ENCODE assay signal across 8 cellular contexts in genomic region chr5:41924526-41924871, GRCh38. TPM values are rescaled to one million over a fixed set of nuclear protein-coding genes. Genes with fewer than 3 reads are reported as not detected.
A peak's percentile ranks its signal among the peaks of the same experiment; 100 is the strongest.
DNase-seq lines count a peak whose midpoint lies in the region; ATAC-seq and TF ChIP-seq lines count a peak whose summit lies in the region.

No MANE protein-coding gene starts in this region.

- peak overlapping the region; percentile 94 for H2AFZ ChIP-seq in smooth muscle cell (ENCODE audit: low read depth)

- H3K4me2 ChIP-seq in smooth muscle cell, result peak overlapping the region; percentile 92

- CTCF ChIA-PET in WTC11 (lab: Charles Lee), result interaction anchor here (1.1 kb wide), 1 partner anchor 28 kb away, joined by 3 read pairs; no protein-coding TSS in a partner anchor

- no peaks in the 10 kb centered on the region for H4K20me1 ChIP-seq in smooth muscle cell (ENCODE audit: low read depth)

- peak overlapping the region; percentile 92 for H3K9ac ChIP-seq in smooth muscle cell (ENCODE audit: low read depth)

- no peaks in the 10 kb centered on the region for H3K27me3 Mint-ChIP-seq in WTC11 (ENCODE audit: low read depth)

- no peaks in the 10 kb centered on the region for H3K9me3 Mint-ChIP-seq in WTC11

- H3K4me1 ChIP-seq in foreskin keratinocyte, result peaks cover 9% of the 10 kb centered on the region
- H3K4me1 ChIP-seq in smooth muscle cell (ENCODE audit: low read depth), result no peaks in the 10 kb centered on the region

- POLR2A ChIA-PET in WTC11 (lab: Charles Lee), result interaction anchor here (1.0 kb wide), 1 partner anchor 901 kb away, joined by 3 read pairs; no protein-coding TSS in a partner anchor

- H3K4me3 Mint-ChIP-seq in WTC11, result peak overlapping the region; percentile 77

- H3K79me2 ChIP-seq in smooth muscle cell (ENCODE audit: low read depth), result no peaks in the 10 kb centered on the region

- DNase-seq in H7, result no peak
- no peak for DNase-seq in WTC11 (ENCODE audit: low spot score)
- DNase-seq in foreskin keratinocyte, result no peak
- DNase-seq in smooth muscle cell (lab: John Stamatoyannopoulos, UW; ENCODE audit: unreplicated experiment), result no peak
- no peak for DNase-seq in activated CD8-positive, alpha-beta memory T cell treated with anti-CD3 and anti-CD28 coated beads for 24 hours
- no peak for DNase-seq in activated effector memory CD4-positive, alpha-beta T cell treated with anti-CD3 and anti-CD28 coated beads, Interleukin-2, amount 50 U/mL, for 16 hours

- peaks cover 9% of the 10 kb centered on the region for H3K4me1 Mint-ChIP-seq in WTC11

- H3K27ac ChIP-seq in foreskin keratinocyte, result peak overlapping the region; percentile 70
- H3K27ac ChIP-seq in smooth muscle cell (ENCODE audit: low read depth), result peak overlapping the region; percentile 82

- H3K36me3 Mint-ChIP-seq in WTC11, result no peaks in the 10 kb centered on the region

- WGBS in smooth muscle cell (ENCODE audit: low lambda C conversion rate), result 86% methylated on average over 4 of the region's 4 CpGs

- H3K4me3 ChIP-seq in H7 (ENCODE audit: insufficient read depth, low read depth, low read length), result peak overlapping the region; percentile 62
- peak overlapping the region; percentile 73 for H3K4me3 ChIP-seq in smooth muscle cell

- no peaks in the 10 kb centered on the region for H3K9me3 ChIP-seq in smooth muscle cell (replicated peaks; ENCODE audit: low read depth)

- ATAC-seq in WTC11 (no peak), foreskin keratinocyte (no peak), GM18909 (IDR thresholded peaks at IDR 0.05; ENCODE audit: poor library complexity, unreplicated experiment) (no peak), GM18511 (IDR thresholded peaks at IDR 0.05; ENCODE audit: unreplicated experiment) (no peak)

- TF ChIP-seq CTCF in WTC11 (IDR thresholded peaks at IDR 0.05) (no peak), foreskin keratinocyte (conservative IDR thresholded peaks at IDR 0.05) (no peak), smooth muscle cell (IDR thresholded peaks at IDR 0.05; ENCODE audit: borderline replicate concordance, insufficient read depth, poor library complexity, severe bottlenecking) (no peak)

- H3K27me3 ChIP-seq in H7 (ENCODE audit: control insufficient read depth, insufficient read depth, low read length), result peaks cover 3% of the 10 kb centered on the region
- no peaks in the 10 kb centered on the region for H3K27me3 ChIP-seq in foreskin keratinocyte
- H3K27me3 ChIP-seq in smooth muscle cell (ENCODE audit: low read depth), result no peaks in the 10 kb centered on the region

- H3F3A ChIP-seq in smooth muscle cell (ENCODE audit: low read depth), result no peaks in the 10 kb centered on the region

- peaks cover under 1% of the 10 kb centered on the region; the same call in 1 of the 2 replicates for H3K36me3 ChIP-seq in H7 (replicated peaks; ENCODE audit: control insufficient read depth, insufficient read depth, low read length)
- H3K36me3 ChIP-seq in smooth muscle cell (ENCODE audit: low read depth), result no peaks in the 10 kb centered on the region

- H3K27ac Mint-ChIP-seq in WTC11, result no peak overlapping the region

TF ChIP-seq in WTC11, 78 proteins besides CTCF, POLR2A, EP300 and RAD21 (continues in another document):
- TF ChIP-seq NR3C1 (CRISPR knock-in tag; conservative IDR thresholded peaks at IDR 0.05; ENCODE audit: low read depth), result no peak
- TF ChIP-seq, protein P1, sequence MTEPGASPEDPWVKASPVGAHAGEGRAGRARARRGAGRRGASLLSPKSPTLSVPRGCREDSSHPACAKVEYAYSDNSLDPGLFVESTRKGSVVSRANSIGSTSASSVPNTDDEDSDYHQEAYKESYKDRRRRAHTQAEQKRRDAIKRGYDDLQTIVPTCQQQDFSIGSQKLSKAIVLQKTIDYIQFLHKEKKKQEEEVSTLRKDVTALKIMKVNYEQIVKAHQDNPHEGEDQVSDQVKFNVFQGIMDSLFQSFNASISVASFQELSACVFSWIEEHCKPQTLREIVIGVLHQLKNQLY (CRISPR knock-in tag; IDR thresholded peaks at IDR 0.05), result no peak
- TF ChIP-seq GTF2I (CRISPR knock-in tag; conservative IDR thresholded peaks at IDR 0.05), result no peak
- TF ChIP-seq, protein P2, sequence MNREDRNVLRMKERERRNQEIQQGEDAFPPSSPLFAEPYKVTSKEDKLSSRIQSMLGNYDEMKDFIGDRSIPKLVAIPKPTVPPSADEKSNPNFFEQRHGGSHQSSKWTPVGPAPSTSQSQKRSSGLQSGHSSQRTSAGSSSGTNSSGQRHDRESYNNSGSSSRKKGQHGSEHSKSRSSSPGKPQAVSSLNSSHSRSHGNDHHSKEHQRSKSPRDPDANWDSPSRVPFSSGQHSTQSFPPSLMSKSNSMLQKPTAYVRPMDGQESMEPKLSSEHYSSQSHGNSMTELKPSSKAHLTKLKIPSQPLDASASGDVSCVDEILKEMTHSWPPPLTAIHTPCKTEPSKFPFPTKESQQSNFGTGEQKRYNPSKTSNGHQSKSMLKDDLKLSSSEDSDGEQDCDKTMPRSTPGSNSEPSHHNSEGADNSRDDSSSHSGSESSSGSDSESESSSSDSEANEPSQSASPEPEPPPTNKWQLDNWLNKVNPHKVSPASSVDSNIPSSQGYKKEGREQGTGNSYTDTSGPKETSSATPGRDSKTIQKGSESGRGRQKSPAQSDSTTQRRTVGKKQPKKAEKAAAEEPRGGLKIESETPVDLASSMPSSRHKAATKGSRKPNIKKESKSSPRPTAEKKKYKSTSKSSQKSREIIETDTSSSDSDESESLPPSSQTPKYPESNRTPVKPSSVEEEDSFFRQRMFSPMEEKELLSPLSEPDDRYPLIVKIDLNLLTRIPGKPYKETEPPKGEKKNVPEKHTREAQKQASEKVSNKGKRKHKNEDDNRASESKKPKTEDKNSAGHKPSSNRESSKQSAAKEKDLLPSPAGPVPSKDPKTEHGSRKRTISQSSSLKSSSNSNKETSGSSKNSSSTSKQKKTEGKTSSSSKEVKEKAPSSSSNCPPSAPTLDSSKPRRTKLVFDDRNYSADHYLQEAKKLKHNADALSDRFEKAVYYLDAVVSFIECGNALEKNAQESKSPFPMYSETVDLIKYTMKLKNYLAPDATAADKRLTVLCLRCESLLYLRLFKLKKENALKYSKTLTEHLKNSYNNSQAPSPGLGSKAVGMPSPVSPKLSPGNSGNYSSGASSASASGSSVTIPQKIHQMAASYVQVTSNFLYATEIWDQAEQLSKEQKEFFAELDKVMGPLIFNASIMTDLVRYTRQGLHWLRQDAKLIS (CRISPR knock-in tag; IDR thresholded peaks at IDR 0.05; ENCODE audit: borderline replicate concordance), result no peak
- TF ChIP-seq USF2 (CRISPR knock-in tag; IDR thresholded peaks at IDR 0.05), result no peak
- TF ChIP-seq ESRRA (CRISPR knock-in tag; IDR thresholded peaks at IDR 0.05; ENCODE audit: borderline replicate concordance), result no peak
- TF ChIP-seq E2F4 (CRISPR knock-in tag; IDR thresholded peaks at IDR 0.05; ENCODE audit: borderline replicate concordance, low read depth), result no peak
- TF ChIP-seq ZNF671 (CRISPR knock-in tag; IDR thresholded peaks at IDR 0.05), result no peak
- TF ChIP-seq ZNF425 (CRISPR knock-in tag; conservative IDR thresholded peaks at IDR 0.05), result no peak
- no peak for TF ChIP-seq TEAD1 (CRISPR knock-in tag; IDR thresholded peaks at IDR 0.05)
- TF ChIP-seq CREB1 (CRISPR knock-in tag; IDR thresholded peaks at IDR 0.05), result no peak

RNA-seq across cellular contexts. Expression of gene FBXO4, which starts 0.6 kb away (rescaled TPM):
- total RNA-seq in H7 (2014; rRNA removed; shearing (Covaris generic)), result 1.3 and 1.4 TPM in 2 replicates
- 0.72 to 2.1 TPM (median 1.9 TPM) in 3 replicates for total RNA-seq in WTC11 (2021)
- total RNA-seq in foreskin keratinocyte, result 7.6 and 7.8 TPM in 2 replicates
- 6.1 and 6.3 TPM in 2 replicates for polyA plus RNA-seq in foreskin keratinocyte
- 12.4 and 22.9 TPM in 2 replicates for total RNA-seq in smooth muscle cell
- polyA plus RNA-seq in smooth muscle cell, result 7.5 and 10.3 TPM in 2 replicates

RNA-seq across cellular contexts. Expression of gene RIMOC1, which starts 20.4 kb away (rescaled TPM):
- 16.8 and 17.6 TPM in 2 replicates for total RNA-seq in H7 (2014; rRNA removed; shearing (Covaris generic))
- total RNA-seq in WTC11 (2021), result 27.1 to 30.5 TPM (median 28.8 TPM) in 3 replicates
- total RNA-seq in foreskin keratinocyte, result 16.4 and 17.4 TPM in 2 replicates
- polyA plus RNA-seq in foreskin keratinocyte, result 5.4 and 6.2 TPM in 2 replicates
- 36.9 and 38.9 TPM in 2 replicates for total RNA-seq in smooth muscle cell
- polyA plus RNA-seq in smooth muscle cell, result 9.6 and 12.0 TPM in 2 replicates

RNA-seq across cellular contexts. Expression of gene OXCT1, which starts 54.3 kb away (rescaled TPM):
- total RNA-seq in H7 (2014; rRNA removed; shearing (Covaris generic)), result 15.4 and 25.1 TPM in 2 replicates
- total RNA-seq in WTC11 (2021) (20.6 to 23.1 TPM (median 20.9 TPM) in 3 replicates), foreskin keratinocyte (42.0 and 46.4 TPM in 2 replicates), smooth muscle cell (16.7 and 19.8 TPM in 2 replicates)
- polyA plus RNA-seq in foreskin keratinocyte (18.4 and 23.7 TPM in 2 replicates), smooth muscle cell (10.0 and 11.2 TPM in 2 replicates)
